Comparison of ENCODE assay signal across 18 cellular contexts in genomic region chr12:113469893-113470743, GRCh38. TPM values are rescaled to one million over a fixed set of nuclear protein-coding genes. Genes with fewer than 3 reads are reported as not detected.
"Had no signal": no experiment of that assay in that cellular context is flagged by ENCODE, and none has a peak within 500 bp of the region (broad histone marks: within the 10 kb centered on the region; RNA-seq: fewer than 3 reads in every experiment).

No MANE protein-coding gene starts in this region.

- H3K27ac ChIP-seq: brain microvascular endothelial cell, ovary, sigmoid colon, thoracic aorta had no signal

- H3K9me3 Mint-ChIP-seq: activated CD4-positive, alpha-beta memory T cell treated with anti-CD3 and anti-CD28 coated beads, Interleukin-2, amount 10 ng/mL, durations not matched to agents 7 days and 5 days; activated naive CD8-positive, alpha-beta T cell treated with anti-CD3 and anti-CD28 coated beads for 36 hours; nephron; T-helper 1 cell treated with Interleukin-12 subunit alpha and Interleukin-12 subunit beta and Interleukin-4 antibody, amounts not matched to agents 30 μg/mL and 1 μg/mL, for 36 hours had no signal

- H3K27ac Mint-ChIP-seq: activated CD4-positive, alpha-beta memory T cell treated with anti-CD3 and anti-CD28 coated beads, Interleukin-2, amount 10 ng/mL, durations not matched to agents 7 days and 5 days; activated naive CD8-positive, alpha-beta T cell treated with anti-CD3 and anti-CD28 coated beads for 36 hours; nephron; T-helper 1 cell treated with Interleukin-12 subunit alpha and Interleukin-12 subunit beta and Interleukin-4 antibody, amounts not matched to agents 30 μg/mL and 1 μg/mL, for 36 hours had no signal

- H3K36me3 Mint-ChIP-seq: activated naive CD8-positive, alpha-beta T cell treated with anti-CD3 and anti-CD28 coated beads for 36 hours had no signal

- H3K27me3 ChIP-seq: ovary had no signal

- H3K9me3 ChIP-seq: ovary, sigmoid colon, thoracic aorta had no signal

- H3K4me3 Mint-ChIP-seq: activated CD4-positive, alpha-beta memory T cell treated with anti-CD3 and anti-CD28 coated beads, Interleukin-2, amount 10 ng/mL, durations not matched to agents 7 days and 5 days; activated naive CD8-positive, alpha-beta T cell treated with anti-CD3 and anti-CD28 coated beads for 36 hours; nephron; T-helper 1 cell treated with Interleukin-12 subunit alpha and Interleukin-12 subunit beta and Interleukin-4 antibody, amounts not matched to agents 30 μg/mL and 1 μg/mL, for 36 hours had no signal

- H3K4me3 ChIP-seq: ovary, sigmoid colon, thoracic aorta had no signal

- H3K36me3 ChIP-seq: brain microvascular endothelial cell, ovary, sigmoid colon, thoracic aorta had no signal

- DNase-seq: activated CD4-positive, alpha-beta memory T cell treated with anti-CD3 and anti-CD28 coated beads, Interleukin-2, amount 10 ng/mL, durations not matched to agents 7 days and 5 days; activated CD4-positive, alpha-beta T cell treated with anti-CD3 and anti-CD28 coated beads for 4 hours; activated gamma-delta T cell; activated naive CD8-positive, alpha-beta T cell treated with anti-CD3 and anti-CD28 coated beads for 36 hours; amygdala; brain microvascular endothelial cell; kidney glomerular epithelial cell; mesendoderm; ovary; sigmoid colon; stimulated activated CD4-positive, alpha-beta T cell treated with anti-CD3 and anti-CD28 coated beads, Interleukin-12 subunit alpha, Interleukin-12 subunit beta, amount 100 ng/mL, for 4 hours; stimulated activated CD4-positive, alpha-beta T cell treated with anti-CD3 and anti-CD28 coated beads, Interleukin-2, amount 100 ng/mL, for 24 hours had no signal

RNA-seq across cellular contexts. Expression of gene LHX5, which starts 1.6 kb away (rescaled TPM):
- total RNA-seq: activated CD4-positive, alpha-beta memory T cell treated with anti-CD3 and anti-CD28 coated beads, Interleukin-2, amount 10 ng/mL, durations not matched to agents 7 days and 5 days; activated naive CD8-positive, alpha-beta T cell treated with anti-CD3 and anti-CD28 coated beads for 36 hours; lower leg skin; ovary; sigmoid colon; thoracic aorta; urinary bladder had no signal
- polyA plus RNA-seq: esophagus, ovary, sigmoid colon, urinary bladder had no signal

RNA-seq across cellular contexts. Expression of gene SDSL, which starts 47.9 kb away (rescaled TPM):
- total RNA-seq: activated CD4-positive, alpha-beta memory T cell treated with anti-CD3 and anti-CD28 coated beads, Interleukin-2, amount 10 ng/mL, durations not matched to agents 7 days and 5 days had no signal
